Comparison of ENCODE assay signal across 14 cellular contexts in genomic region chr4:123631699-123632098, GRCh38.
DNase-seq lines count a peak whose midpoint lies in the region; ATAC-seq and TF ChIP-seq lines count a peak whose summit lies in the region.
"Had no signal": no experiment of that assay in that cellular context is flagged by ENCODE, and none has a peak within 500 bp of the region (broad histone marks: within the 10 kb centered on the region; RNA-seq: fewer than 3 reads in every experiment).

No MANE protein-coding gene starts in this region.

- H3K4me1 ChIP-seq in trophoblast cell (ENCODE audit: control insufficient read depth in 1 of 2, insufficient read depth in 2 of 2, low read length in 2 of 2), result no peaks in the 10 kb centered on the region

- DNase-seq in AG20443 (ENCODE audit: low spot score), result peak; percentile 53
- peak; percentile 68 for DNase-seq in LHCN-M2 (ENCODE audit: low read depth)
- peak; percentile 41 for DNase-seq in dermis blood vessel endothelial cell
- no peak for DNase-seq in nephron progenitor cell
- no peak for DNase-seq in trophoblast cell
- DNase-seq in NOMO-1 (lab: John Stamatoyannopoulos, UW; ENCODE audit: unreplicated experiment in 2 of 2), result no peak
- DNase-seq: DMS79 treated with DMSO at 0.1 percent for 48 hours, head of caudate nucleus, left ventricle myocardium superior, NCI-H1048, ovary had no signal

- no CpG with 5 or more reads among the region's 2 CpGs for WGBS in trophoblast cell (ENCODE audit: extremely low coverage, insufficient coverage, insufficient read length)

- no peak overlapping the region for H3K9ac ChIP-seq in trophoblast cell (ENCODE audit: low read length)

- no peak overlapping the region for H2BK12ac ChIP-seq in trophoblast cell (ENCODE audit: low read length)

- ATAC-seq in HG03378 (IDR thresholded peaks at IDR 0.05; ENCODE audit: unreplicated experiment) (no peak), GM18517 (IDR thresholded peaks at IDR 0.05; ENCODE audit: unreplicated experiment) (no peak)
- ATAC-seq: left ventricle myocardium superior, WTC11 had no signal

- H3K4me3 ChIP-seq in trophoblast cell (ENCODE audit: low read depth, low read length), result no peak overlapping the region
- H3K4me3 ChIP-seq: ovary had no signal

- H3K4ac ChIP-seq in trophoblast cell (ENCODE audit: low read depth, low read length), result no peak overlapping the region

- H2BK120ac ChIP-seq in trophoblast cell (ENCODE audit: insufficient read depth, low read length, poor library complexity), result no peak overlapping the region

- H3K4me1 Mint-ChIP-seq in nephron progenitor cell, result peaks cover 31% of the 10 kb centered on the region

- H3K4me3 Mint-ChIP-seq in nephron progenitor cell, result peak overlapping the region; percentile 18
- H3K4me3 Mint-ChIP-seq: WTC11 had no signal

- no peaks in the 10 kb centered on the region for H3K9me3 ChIP-seq in trophoblast cell (ENCODE audit: insufficient read depth, low read depth, low read length)
- H3K9me3 ChIP-seq: ovary had no signal

- no peak overlapping the region for H3K27ac ChIP-seq in trophoblast cell (ENCODE audit: low read depth, low read length)
- H3K27ac ChIP-seq: ovary had no signal

- no peaks in the 10 kb centered on the region for H3K79me2 ChIP-seq in trophoblast cell (ENCODE audit: control insufficient read depth, insufficient read depth, low read length, poor library complexity)

- H3K4me2 ChIP-seq in trophoblast cell (ENCODE audit: low read length), result no peak overlapping the region

- no peak overlapping the region for H2AK5ac ChIP-seq in trophoblast cell (ENCODE audit: low read length)

- H4K8ac ChIP-seq in trophoblast cell (ENCODE audit: low read depth, low read length), result no peak overlapping the region

- H3K14ac ChIP-seq in trophoblast cell (ENCODE audit: low read length), result no peak overlapping the region

- H3K27me3 Mint-ChIP-seq in nephron progenitor cell (ENCODE audit: low read depth, poor library complexity), result peaks cover 4% of the 10 kb centered on the region

- no peak overlapping the region for H2BK5ac ChIP-seq in trophoblast cell (ENCODE audit: low read depth, low read length, poor library complexity)

- H3K79me1 ChIP-seq in trophoblast cell (ENCODE audit: low read length), result no peaks in the 10 kb centered on the region

- H4K12ac ChIP-seq in trophoblast cell (ENCODE audit: low read depth, low read length), result no peak overlapping the region

- H3K9me3 Mint-ChIP-seq in nephron progenitor cell, result peaks cover 38% of the 10 kb centered on the region

- H3K18ac ChIP-seq in trophoblast cell (ENCODE audit: low read length), result no peak overlapping the region

- H3K23ac ChIP-seq in trophoblast cell (ENCODE audit: low read length), result no peak overlapping the region

- peaks cover 31% of the 10 kb centered on the region for H3K36me3 Mint-ChIP-seq in nephron progenitor cell (ENCODE audit: low read depth)
- H3K36me3 Mint-ChIP-seq: WTC11 had no signal

- no peaks in the 10 kb centered on the region for H3K27me3 ChIP-seq in trophoblast cell (ENCODE audit: insufficient read depth, low read length)
- H3K27me3 ChIP-seq: ovary had no signal

- no peak overlapping the region for H2AFZ ChIP-seq in trophoblast cell (ENCODE audit: insufficient read depth, low read length, poor library complexity)

- no peaks in the 10 kb centered on the region for H3K36me3 ChIP-seq in trophoblast cell (ENCODE audit: control insufficient read depth in 1 of 2, insufficient read depth in 2 of 2, low read length in 2 of 2)
- H3K36me3 ChIP-seq: ovary had no signal

- H4K91ac ChIP-seq in trophoblast cell (ENCODE audit: low read depth, low read length), result no peak overlapping the region

- peak overlapping the region; percentile 96 for H3K27ac Mint-ChIP-seq in nephron progenitor cell
- H3K27ac Mint-ChIP-seq: WTC11 had no signal

- no peak for TF ChIP-seq CTCF in nephron progenitor cell (IDR thresholded peaks at IDR 0.05)

Comparison
In these comparisons a context has a peak if more than half of its experiments do, and no peak if none do; other contexts are left out.
1. DNase-seq: peak in AG20443 (single experiment), LHCN-M2 (single experiment) and dermis blood vessel endothelial cell (single experiment); none in nephron progenitor cell (single experiment), trophoblast cell (0 of 2) and NOMO-1 (0 of 2).